Comparison of ENCODE assay signal across 21 cellular contexts in genomic region chr3:158702815-158703481, GRCh38. TPM values are rescaled to one million over a fixed set of nuclear protein-coding genes. Genes with fewer than 3 reads are reported as not detected.
DNase-seq lines count a peak whose midpoint lies in the region; ATAC-seq and TF ChIP-seq lines count a peak whose summit lies in the region.
"Had no signal": no experiment of that assay in that cellular context is flagged by ENCODE, and none has a peak within 500 bp of the region (broad histone marks: within the 10 kb centered on the region; RNA-seq: fewer than 3 reads in every experiment).

No MANE protein-coding gene starts in this region.

- peaks cover 70% of the 10 kb centered on the region for H3K36me3 Mint-ChIP-seq in activated T-helper 17 cell treated with anti-CD3 and anti-CD28 coated beads, Interleukin-2, amount 50 U/mL, for 72 hours (ENCODE audit: low read depth)

- peak overlapping the region; percentile 9 for H3K27ac Mint-ChIP-seq in activated T-helper 17 cell treated with anti-CD3 and anti-CD28 coated beads, Interleukin-2, amount 50 U/mL, for 72 hours
- H3K27ac Mint-ChIP-seq: activated CD8-positive, alpha-beta T cell treated with anti-CD3 and anti-CD28 coated beads for 36 hours; stimulated activated effector memory CD8-positive, alpha-beta T cell treated with anti-CD3 and anti-CD28 coated beads, Interleukin-12 subunit alpha, Interleukin-12 subunit beta, amount 100 ng/mL, for 72 hours had no signal

- no peak overlapping the region for H3K4me3 Mint-ChIP-seq in activated T-helper 17 cell treated with anti-CD3 and anti-CD28 coated beads, Interleukin-2, amount 50 U/mL, for 72 hours
- H3K4me3 Mint-ChIP-seq: activated CD8-positive, alpha-beta T cell treated with anti-CD3 and anti-CD28 coated beads for 36 hours; stimulated activated effector memory CD8-positive, alpha-beta T cell treated with anti-CD3 and anti-CD28 coated beads, Interleukin-12 subunit alpha, Interleukin-12 subunit beta, amount 100 ng/mL, for 72 hours had no signal

- H3K9me3 ChIP-seq in GM23248 (ENCODE audit: low read depth) (no peaks in the 10 kb centered on the region), prostate gland (no peaks in the 10 kb centered on the region)
- H3K9me3 ChIP-seq: adrenal gland, colonic mucosa, pancreas, tibial artery had no signal

- peaks cover 43% of the 10 kb centered on the region for H3K4me1 ChIP-seq in GM23248 (ENCODE audit: insufficient read depth)
- H3K4me1 ChIP-seq in prostate gland (replicated peaks): no peaks in the 10 kb centered on the region
- H3K4me1 ChIP-seq: colonic mucosa, pancreas had no signal

- H2AFZ ChIP-seq in GM23248: peak overlapping the region; percentile 28; the same call in 1 of the 2 replicates

- no peaks in the 10 kb centered on the region for H3K9me2 ChIP-seq in GM23248 (ENCODE audit: insufficient read depth)

- H3K4me3 ChIP-seq in GM23248 (peak overlapping the region; percentile 26), fibroblast of villous mesenchyme (ENCODE audit: low read depth, low read length) (no peak overlapping the region), prostate gland (no peak overlapping the region)
- H3K4me3 ChIP-seq: adrenal gland, colonic mucosa, pancreas, tibial artery had no signal

- H4K20me1 ChIP-seq in GM23248 (ENCODE audit: insufficient read depth): no peaks in the 10 kb centered on the region

- H3F3A ChIP-seq in GM23248 (ENCODE audit: insufficient read depth): peaks cover 37% of the 10 kb centered on the region

- H3K79me2 ChIP-seq in GM23248 (ENCODE audit: insufficient read depth): peaks cover 12% of the 10 kb centered on the region

- H3K36me3 ChIP-seq in GM23248 (ENCODE audit: low read depth): 0 out of 2 replicates have a peak, but pooled peaks cover 3% of the 10 kb centered on the region
- no peaks in the 10 kb centered on the region for H3K36me3 ChIP-seq in prostate gland
- H3K36me3 ChIP-seq: colonic mucosa, pancreas had no signal

- H3K27ac ChIP-seq in GM23248 (peak overlapping the region; percentile 77), prostate gland (no peak overlapping the region)
- H3K27ac ChIP-seq: colonic mucosa, pancreas, tibial artery had no signal

- DNase-seq in A172 (ENCODE audit: low spot score): peak; percentile 50
- peak; percentile 77 for DNase-seq in GM23248
- DNase-seq in fibroblast of villous mesenchyme (ENCODE audit: low read depth): peak; percentile 63
- no peak for DNase-seq in C1 segment of cervical spinal cord (lab: John Stamatoyannopoulos, UW)
- no peak for DNase-seq in inferior parietal cortex (ENCODE audit: extremely low spot score)
- DNase-seq in prostate gland (ENCODE audit: low spot score): no peak
- DNase-seq in NOMO-1 treated with DMSO at 0.1 percent for 48 hours (lab: John Stamatoyannopoulos, UW; ENCODE audit: unreplicated experiment): no peak
- DNase-seq: activated CD8-positive, alpha-beta T cell treated with anti-CD3 and anti-CD28 coated beads for 36 hours; adrenal gland; colonic mucosa; hippocampal formation; Karpas-422; left colon; NCI-H1417 treated with DMSO at 0.1 percent for 48 hours; NCI-H345; pancreas; tibial artery had no signal

- H3K27me3 Mint-ChIP-seq in activated T-helper 17 cell treated with anti-CD3 and anti-CD28 coated beads, Interleukin-2, amount 50 U/mL, for 72 hours: no peaks in the 10 kb centered on the region
- H3K27me3 Mint-ChIP-seq: activated CD8-positive, alpha-beta T cell treated with anti-CD3 and anti-CD28 coated beads for 36 hours had no signal

- no peaks in the 10 kb centered on the region for H3K4me1 Mint-ChIP-seq in activated T-helper 17 cell treated with anti-CD3 and anti-CD28 coated beads, Interleukin-2, amount 50 U/mL, for 72 hours
- H3K4me1 Mint-ChIP-seq: stimulated activated effector memory CD8-positive, alpha-beta T cell treated with anti-CD3 and anti-CD28 coated beads, Interleukin-12 subunit alpha, Interleukin-12 subunit beta, amount 100 ng/mL, for 72 hours had no signal

- H3K4me2 ChIP-seq in GM23248 (ENCODE audit: unreplicated experiment): peak overlapping the region; percentile 76

- H3K27me3 ChIP-seq in GM23248 (replicated peaks; ENCODE audit: insufficient read depth) (no peaks in the 10 kb centered on the region), prostate gland (replicated peaks; ENCODE audit: insufficient read depth) (no peaks in the 10 kb centered on the region)
- H3K27me3 ChIP-seq: adrenal gland, colonic mucosa, pancreas, tibial artery had no signal

- in situ Hi-C loops in GM23248 (cut with MboI): no loop called here

- no peak for ATAC-seq in activated T-helper 17 cell treated with anti-CD3 and anti-CD28 coated beads, Interleukin-2, amount 50 U/mL, for 72 hours (replicated peaks)
- ATAC-seq: activated CD8-positive, alpha-beta T cell treated with anti-CD3 and anti-CD28 coated beads for 36 hours; esophagus mucosa; left colon; stimulated activated effector memory CD8-positive, alpha-beta T cell treated with anti-CD3 and anti-CD28 coated beads, Interleukin-12 subunit alpha, Interleukin-12 subunit beta, amount 100 ng/mL, for 72 hours had no signal

- TF ChIP-seq CTCF in fibroblast of villous mesenchyme (IDR thresholded peaks at IDR 0.05; ENCODE audit: insufficient read depth, low read depth, low read length): no peak
- TF ChIP-seq CTCF in prostate gland (IDR thresholded peaks at IDR 0.05): no peak

- 1 to 7% methylated on average over 4 of the region's 4 CpGs for WGBS in GM23248 (ENCODE audit: low coverage in 1 of 2, low lambda C conversion rate in 2 of 2, missing lambda C conversion rate in 2 of 2), 2 experiments
- WGBS in prostate gland: 77% methylated on average over 4 of the region's 4 CpGs

- intact Hi-C loops in prostate gland (cut with DNase I): no loop called here

- no peaks in the 10 kb centered on the region for H3K9me3 Mint-ChIP-seq in activated T-helper 17 cell treated with anti-CD3 and anti-CD28 coated beads, Interleukin-2, amount 50 U/mL, for 72 hours
- H3K9me3 Mint-ChIP-seq: activated CD8-positive, alpha-beta T cell treated with anti-CD3 and anti-CD28 coated beads for 36 hours; stimulated activated effector memory CD8-positive, alpha-beta T cell treated with anti-CD3 and anti-CD28 coated beads, Interleukin-12 subunit alpha, Interleukin-12 subunit beta, amount 100 ng/mL, for 72 hours had no signal

- H3K9ac ChIP-seq in GM23248: peak overlapping the region; percentile 33

- no peak for TF ChIP-seq POLR2A in prostate gland (IDR thresholded peaks at IDR 0.05)

RNA-seq across cellular contexts. Expression of gene RARRES1, which starts 29.3 kb away (rescaled TPM):
- total RNA-seq in A172 (2014; rRNA removed; shearing (Covaris generic)): not detected in 2 replicates
- 1.3 and 1.7 TPM in 2 replicates for total RNA-seq in GM23248 (2014; rRNA removed; shearing (Covaris generic))
- 1.0 and 1.2 TPM in 2 replicates for polyA plus RNA-seq in GM23248 (2016; fragmentation: Nextera tagmentation; extraction: Ambion mirVana)
- not detected for total RNA-seq in activated T-helper 17 cell treated with anti-CD3 and anti-CD28 coated beads, Interleukin-2, amount 50 U/mL, for 72 hours
- 6.4 and 8.2 TPM in 2 replicates for total RNA-seq in fibroblast of villous mesenchyme
- 100 to 1,000 TPM in 1 of 2 donors, 10 to 100 TPM in 1; 67.9 to 138 TPM for total RNA-seq in prostate gland
- total RNA-seq: A673; activated CD8-positive, alpha-beta T cell treated with anti-CD3 and anti-CD28 coated beads for 36 hours had no signal

RNA-seq across cellular contexts. Expression of gene LXN, which starts 30.5 kb away (rescaled TPM):
- not detected in 2 replicates for total RNA-seq in A172 (2014; rRNA removed; shearing (Covaris generic))
- 28.7 and 34.9 TPM in 2 replicates for total RNA-seq in GM23248 (2014; rRNA removed; shearing (Covaris generic))
- polyA plus RNA-seq in GM23248 (2016; fragmentation: Nextera tagmentation; extraction: Ambion mirVana): 46.8 and 47.3 TPM in 2 replicates
- 10 to 100 TPM; 11.9 to 14.9 TPM for total RNA-seq in activated T-helper 17 cell treated with anti-CD3 and anti-CD28 coated beads, Interleukin-2, amount 50 U/mL, for 72 hours
- total RNA-seq in fibroblast of villous mesenchyme: 32.0 and 50.9 TPM in 2 replicates
- total RNA-seq in prostate gland: 10 to 100 TPM; 40.9 to 48.4 TPM

RNA-seq across cellular contexts. Expression of gene GFM1, which starts 58.6 kb away (rescaled TPM):
- 58.2 and 107 TPM in 2 replicates for total RNA-seq in A172 (2014; rRNA removed; shearing (Covaris generic))
- total RNA-seq in GM23248 (2014; rRNA removed; shearing (Covaris generic)): 32.0 and 38.5 TPM in 2 replicates
- 29.2 and 30.8 TPM in 2 replicates for polyA plus RNA-seq in GM23248 (2016; fragmentation: Nextera tagmentation; extraction: Ambion mirVana)
- total RNA-seq in activated T-helper 17 cell treated with anti-CD3 and anti-CD28 coated beads, Interleukin-2, amount 50 U/mL, for 72 hours: 10 to 100 TPM; 40.6 to 69.1 TPM
- total RNA-seq in fibroblast of villous mesenchyme (41.9 and 55.7 TPM in 2 replicates), prostate gland (10 to 100 TPM; 54.1 to 68.9 TPM)

Comparison
In these comparisons a context has a peak if more than half of its experiments do, and no peak if none do; other contexts are left out.
1. DNase-seq: peak in A172 (single experiment), GM23248 (single experiment) and fibroblast of villous mesenchyme (single experiment); none in C1 segment of cervical spinal cord (0 of 14), inferior parietal cortex (single experiment), prostate gland (single experiment) and NOMO-1 treated with DMSO at 0.1 percent for 48 hours (single experiment).
2. RNA of gene LXN, which starts 30.5 kb away (total RNA-seq): 40.9 to 48.4 TPM in prostate gland, 28.7 to 34.9 TPM in GM23248, 32.0 to 50.9 TPM in fibroblast of villous mesenchyme and 11.9 to 14.9 TPM in activated T-helper 17 cell treated with anti-CD3 and anti-CD28 coated beads, Interleukin-2, amount 50 U/mL, for 72 hours; not detected in A172; every median in the first group is over 10 times any median in the second.